ENCODE assay signal across 8 cellular contexts in the genomic region with DNA sequence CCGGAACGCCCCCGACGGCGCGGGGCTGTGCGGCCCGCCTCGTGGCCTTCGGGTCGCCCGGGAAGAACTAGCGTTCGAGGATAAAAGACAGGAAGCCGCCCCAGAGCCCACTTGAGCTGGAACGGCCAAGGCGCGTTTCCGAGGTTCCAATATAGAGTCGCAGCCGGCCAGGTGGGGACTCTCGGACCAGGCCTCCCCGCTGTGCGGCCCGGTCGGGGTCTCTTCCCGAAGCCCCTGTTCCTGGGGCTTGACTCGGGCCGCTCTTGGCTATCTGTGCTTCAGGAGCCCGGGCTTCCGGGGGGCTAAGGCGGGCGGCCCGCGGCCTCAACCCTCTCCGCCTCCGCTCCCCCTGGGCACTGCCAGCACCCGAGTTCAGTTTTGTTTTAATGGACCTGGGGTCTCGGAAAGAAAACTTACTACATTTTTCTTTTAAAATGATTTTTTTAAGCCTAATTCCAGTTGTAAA.
DNase-seq lines count a peak whose midpoint lies in the region; ATAC-seq and TF ChIP-seq lines count a peak whose summit lies in the region.

No MANE protein-coding gene starts in this region.

- H3K36me3 ChIP-seq in A673 (ENCODE audit: insufficient read depth, low read length, poor library complexity, severe bottlenecking) (no peaks in the 10 kb centered on the region), body of pancreas (replicated peaks in 1 of 2; ENCODE audit: insufficient read depth in 1 of 2, low read depth in 2 of 2) (no peaks in the 10 kb centered on the region), mucosa of stomach (ENCODE audit: control insufficient read depth, insufficient read depth, low read length) (no peaks in the 10 kb centered on the region)

- no peak for TF ChIP-seq CTCF in A673 (conservative IDR thresholded peaks at IDR 0.05; ENCODE audit: low read depth, low read length)
- no peak for TF ChIP-seq CTCF in body of pancreas (IDR thresholded peaks at IDR 0.05)

- DNase-seq in A673 (ENCODE audit: low spot score) (no peak), HEK293T (ENCODE audit: extremely low spot score) (no peak), body of pancreas (no peak), SHP77 treated with DMSO at 0.1 percent for 48 hours (lab: John Stamatoyannopoulos, UW) (no peak), AML-193 (lab: John Stamatoyannopoulos, UW) (no peak)

- H3K9ac ChIP-seq in mucosa of stomach (ENCODE audit: low read length): peak overlapping the region; percentile 91

- POLR2A ChIA-PET in A673 (lab: Charles Lee; ENCODE audit: low non-redundant PET) (interaction anchor here (0.6 kb wide), 2 partner anchors 950 to 1430 kb away, joined by 5 to 7 read pairs; partner anchors contain the start of gene MORC3), HEK293T (lab: Yijun Ruan, JAX) (interaction anchor here (1.1 to 1.4 kb wide), 6 partner anchors 94 to 949 kb away, joined by 3 to 6 read pairs (median 5); no protein-coding TSS in a partner anchor)

- H3K9me3 ChIP-seq in A673 (ENCODE audit: low read depth, low read length, poor library complexity, severe bottlenecking): no peaks in the 10 kb centered on the region
- no peaks in the 10 kb centered on the region for H3K9me3 ChIP-seq in body of pancreas
- H3K9me3 ChIP-seq in mucosa of stomach (ENCODE audit: control insufficient read depth, low read length): no peaks in the 10 kb centered on the region

- WGBS in body of pancreas, 2 donors: 9 to 25% methylated on average over 10 to 31 of the region's 39 CpGs

- H3K27ac ChIP-seq in A673 (ENCODE audit: low read depth, low read length, poor library complexity, severe bottlenecking) (no peak overlapping the region), body of pancreas (peak overlapping the region in 3 of 4 donors; percentile 68 to 89 (median 85))

- H3K4me3 ChIP-seq in A673 (ENCODE audit: low read depth, low read length, poor library complexity, severe bottlenecking) (peak overlapping the region; percentile 40), body of pancreas (no peak overlapping the region), mucosa of stomach (ENCODE audit: low read length) (peak overlapping the region; percentile 57)

- intact Hi-C loops in A673 (cut with micrococcal nuclease; ENCODE audit: unreplicated experiment): loop anchor here (5.0 kb wide), 1 partner anchor 952 kb away; no protein-coding TSS in a partner anchor
- intact Hi-C loops in body of pancreas (cut with DNase I): loop anchor here (10.0 kb wide), 1 partner anchor 505 kb away; no protein-coding TSS in a partner anchor

- no TSS peak for BruUV-seq in A673 (replicated peaks; lab: Mats Ljungman, UMichigan)

- CTCF ChIA-PET in A673 (lab: Charles Lee): interaction anchor here (1.2 kb wide), 2 partner anchors 145 to 950 kb away, joined by 5 to 7 read pairs; no protein-coding TSS in a partner anchor
- CTCF ChIA-PET in HEK293T (lab: Yijun Ruan, JAX): interaction anchor here (0.8 to 1.4 kb wide), 3 partner anchors 22 to 144 kb away, joined by 3 to 7 read pairs (median 3); no protein-coding TSS in a partner anchor

- no peak for TF ChIP-seq POLR2A in body of pancreas (IDR thresholded peaks at IDR 0.05)

- no peak for ATAC-seq in body of pancreas
- no peak for ATAC-seq in HG03097 (IDR thresholded peaks at IDR 0.05; ENCODE audit: low FRiP score, unreplicated experiment)
- no peak for ATAC-seq in HG03439 (IDR thresholded peaks at IDR 0.05; ENCODE audit: unreplicated experiment)

- H3K27me3 ChIP-seq in A673 (replicated peaks; ENCODE audit: insufficient read depth, low read depth, low read length, poor library complexity) (peaks cover 93% of the 10 kb centered on the region), body of pancreas (peaks cover 0 to 28% of the 10 kb centered on the region in 2 donors), mucosa of stomach (ENCODE audit: control insufficient read depth, insufficient read depth, low read length) (peaks cover 5% of the 10 kb centered on the region)

- H3K4me1 ChIP-seq in A673 (ENCODE audit: insufficient read depth, low read length, poor library complexity, severe bottlenecking) (peaks cover 19% of the 10 kb centered on the region), body of pancreas (peaks cover 50% of the 10 kb centered on the region), mucosa of stomach (ENCODE audit: control insufficient read depth, insufficient read depth, low read length) (no peaks in the 10 kb centered on the region)

TF ChIP-seq in HEK293T, 16 proteins besides CTCF, POLR2A, EP300 and RAD21:
- TF ChIP-seq FOXM1 (IDR thresholded peaks at IDR 0.05; ENCODE audit: borderline replicate concordance) (no peak), L3MBTL2 (conservative IDR thresholded peaks at IDR 0.05) (peak; percentile 68)

Comparison
In these comparisons a context has a peak if more than half of its experiments do, and no peak if none do; other contexts are left out.
1. H3K4me3 ChIP-seq: peak in A673 (single experiment) and mucosa of stomach (single experiment); none in body of pancreas (0 of 2).